8 cellular contexts compared by ENCODE assay signal in the genomic region with DNA sequence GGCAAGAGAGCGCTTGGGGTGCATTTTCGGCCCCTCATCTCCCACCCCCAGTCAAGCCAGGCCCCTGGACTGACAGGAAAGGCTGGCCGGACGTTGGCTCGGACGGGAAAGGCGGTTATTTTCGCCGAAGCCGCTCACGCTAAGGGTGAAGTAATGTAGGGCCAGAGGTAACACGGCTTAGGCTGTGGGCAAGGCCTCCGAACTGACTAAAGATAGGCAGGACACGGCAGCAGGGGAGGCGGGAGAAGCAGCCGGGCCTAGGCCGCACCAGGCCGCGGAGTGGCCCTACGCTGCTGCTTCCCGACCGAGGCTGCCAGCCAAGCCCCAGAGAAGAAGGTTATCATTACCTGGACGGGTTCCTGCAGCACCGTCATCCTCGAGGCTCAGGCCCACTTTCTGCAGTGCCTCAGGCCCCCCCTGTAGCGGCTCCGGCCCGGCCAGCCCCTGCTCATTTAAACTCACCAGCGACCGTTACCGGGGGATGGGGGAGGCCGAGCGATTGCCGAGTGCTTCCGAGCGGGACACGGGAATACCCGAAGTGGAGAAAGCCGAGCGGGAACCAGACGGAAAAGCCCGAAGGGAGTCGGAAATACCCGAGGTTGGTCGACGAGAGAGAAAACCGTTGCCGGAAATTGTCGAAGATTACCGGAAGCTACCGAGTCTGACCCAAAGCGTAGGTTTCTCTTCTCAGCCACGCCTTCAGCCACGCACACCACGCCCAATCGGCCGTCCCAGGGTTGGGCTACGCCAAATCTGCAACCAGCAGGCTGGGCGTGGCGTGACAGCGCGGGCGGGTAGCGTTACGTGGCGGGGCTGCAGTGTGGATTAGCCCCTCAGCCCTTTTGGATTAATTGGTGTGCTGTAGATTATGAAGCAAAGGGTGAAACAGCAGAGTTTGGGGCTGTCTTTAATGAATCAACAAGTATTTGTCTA. TPM values are rescaled to one million over a fixed set of nuclear protein-coding genes. Genes with fewer than 3 reads are reported as not detected.
A peak's percentile ranks its signal among the peaks of the same experiment; 100 is the strongest.
DNase-seq lines count a peak whose midpoint lies in the region; ATAC-seq and TF ChIP-seq lines count a peak whose summit lies in the region.

A gene with protein sequence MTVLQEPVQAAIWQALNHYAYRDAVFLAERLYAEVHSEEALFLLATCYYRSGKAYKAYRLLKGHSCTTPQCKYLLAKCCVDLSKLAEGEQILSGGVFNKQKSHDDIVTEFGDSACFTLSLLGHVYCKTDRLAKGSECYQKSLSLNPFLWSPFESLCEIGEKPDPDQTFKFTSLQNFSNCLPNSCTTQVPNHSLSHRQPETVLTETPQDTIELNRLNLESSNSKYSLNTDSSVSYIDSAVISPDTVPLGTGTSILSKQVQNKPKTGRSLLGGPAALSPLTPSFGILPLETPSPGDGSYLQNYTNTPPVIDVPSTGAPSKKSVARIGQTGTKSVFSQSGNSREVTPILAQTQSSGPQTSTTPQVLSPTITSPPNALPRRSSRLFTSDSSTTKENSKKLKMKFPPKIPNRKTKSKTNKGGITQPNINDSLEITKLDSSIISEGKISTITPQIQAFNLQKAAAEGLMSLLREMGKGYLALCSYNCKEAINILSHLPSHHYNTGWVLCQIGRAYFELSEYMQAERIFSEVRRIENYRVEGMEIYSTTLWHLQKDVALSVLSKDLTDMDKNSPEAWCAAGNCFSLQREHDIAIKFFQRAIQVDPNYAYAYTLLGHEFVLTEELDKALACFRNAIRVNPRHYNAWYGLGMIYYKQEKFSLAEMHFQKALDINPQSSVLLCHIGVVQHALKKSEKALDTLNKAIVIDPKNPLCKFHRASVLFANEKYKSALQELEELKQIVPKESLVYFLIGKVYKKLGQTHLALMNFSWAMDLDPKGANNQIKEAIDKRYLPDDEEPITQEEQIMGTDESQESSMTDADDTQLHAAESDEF (minus strand): TSS at position 497 of the 933 bp plus-strand sequence. CDS start 123 bp downstream, at position 374.

- H3K4me3 ChIP-seq in GM12864 (ENCODE audit: low read depth, low read length): peak within 1 kb of the TSS; percentile 76
- H3K4me3 ChIP-seq in thymus (ENCODE audit: low read length): peak within 1 kb of the TSS; percentile 79

- no peak for TF ChIP-seq CTCF in GM12864 (IDR thresholded peaks at IDR 0.05; ENCODE audit: low read depth, low read length, missing control alignments)
- no peak for TF ChIP-seq CTCF in osteocyte (IDR thresholded peaks at IDR 0.05)

- no peaks in the 10 kb centered on the region for H3K9me3 ChIP-seq in thymus (ENCODE audit: control insufficient read depth)

- H3K27ac Mint-ChIP-seq in osteocyte (ENCODE audit: unreplicated experiment): peak within 1 kb of the TSS; percentile 98

- peaks cover 6% of the 10 kb centered on the region for H3K4me1 ChIP-seq in thymus (ENCODE audit: control insufficient read depth, insufficient read depth, low read length)

- peak; percentile 92 for ATAC-seq in HG02759 (IDR thresholded peaks at IDR 0.05; ENCODE audit: unreplicated experiment)

- no peaks in the 10 kb centered on the region for H3K36me3 ChIP-seq in thymus (ENCODE audit: control insufficient read depth, insufficient read depth)

- peak within 1 kb of the TSS; percentile 61 for H3K27ac ChIP-seq in thymus (ENCODE audit: low read depth)

- peak within 1 kb of the TSS; percentile 98 for H3K4me3 Mint-ChIP-seq in osteocyte (ENCODE audit: unreplicated experiment)

- intact Hi-C loops in head of caudate nucleus (cut with DNase I): no loop called here

- WGBS in thymus: under 1% methylated on average over 66 of the region's 66 CpGs

- H3K9me3 Mint-ChIP-seq in osteocyte (ENCODE audit: unreplicated experiment): no peaks in the 10 kb centered on the region

- H3K27me3 Mint-ChIP-seq in osteocyte (ENCODE audit: unreplicated experiment): no peaks in the 10 kb centered on the region

- H3K27me3 ChIP-seq in thymus (ENCODE audit: control insufficient read depth, insufficient read depth): no peaks in the 10 kb centered on the region

- H3K36me3 Mint-ChIP-seq in osteocyte (ENCODE audit: unreplicated experiment): no peaks in the 10 kb centered on the region

- peak; percentile 96 for DNase-seq in GM12864 (ENCODE audit: low read depth)
- DNase-seq in NCI-H1417 (lab: John Stamatoyannopoulos, UW): peak; percentile 97 to 100 (median 100)
- peak; percentile 81 to 93 for DNase-seq in SW 1271 (lab: John Stamatoyannopoulos, UW)
- DNase-seq in activated naive CD8-positive, alpha-beta T cell treated with anti-CD3 and anti-CD28 coated beads, Interleukin-2, amount 50 U/mL, for 16 hours (ENCODE audit: low read depth, low spot score): peak; percentile 100
- peak; percentile 93 to 100 (median 97) for DNase-seq in head of caudate nucleus
- peak; percentile 100 for DNase-seq in osteocyte (ENCODE audit: extremely low spot score, unreplicated experiment)

- H3K4me1 Mint-ChIP-seq in osteocyte (ENCODE audit: unreplicated experiment): peaks cover 39% of the 10 kb centered on the region

RNA-seq across cellular contexts. Expression of the gene that starts here (rescaled TPM):
- total RNA-seq in osteocyte: 102 and 112 TPM in 2 replicates
- 21.1 TPM for polyA plus RNA-seq in thymus

Comparison
In these comparisons a context has a peak if more than half of its experiments do, and no peak if none do; other contexts are left out.
1. Peak in every context shown above with its lines: DNase-seq, ATAC-seq, H3K4me3 ChIP-seq and H3K27ac ChIP-seq.